In the genomic region with DNA sequence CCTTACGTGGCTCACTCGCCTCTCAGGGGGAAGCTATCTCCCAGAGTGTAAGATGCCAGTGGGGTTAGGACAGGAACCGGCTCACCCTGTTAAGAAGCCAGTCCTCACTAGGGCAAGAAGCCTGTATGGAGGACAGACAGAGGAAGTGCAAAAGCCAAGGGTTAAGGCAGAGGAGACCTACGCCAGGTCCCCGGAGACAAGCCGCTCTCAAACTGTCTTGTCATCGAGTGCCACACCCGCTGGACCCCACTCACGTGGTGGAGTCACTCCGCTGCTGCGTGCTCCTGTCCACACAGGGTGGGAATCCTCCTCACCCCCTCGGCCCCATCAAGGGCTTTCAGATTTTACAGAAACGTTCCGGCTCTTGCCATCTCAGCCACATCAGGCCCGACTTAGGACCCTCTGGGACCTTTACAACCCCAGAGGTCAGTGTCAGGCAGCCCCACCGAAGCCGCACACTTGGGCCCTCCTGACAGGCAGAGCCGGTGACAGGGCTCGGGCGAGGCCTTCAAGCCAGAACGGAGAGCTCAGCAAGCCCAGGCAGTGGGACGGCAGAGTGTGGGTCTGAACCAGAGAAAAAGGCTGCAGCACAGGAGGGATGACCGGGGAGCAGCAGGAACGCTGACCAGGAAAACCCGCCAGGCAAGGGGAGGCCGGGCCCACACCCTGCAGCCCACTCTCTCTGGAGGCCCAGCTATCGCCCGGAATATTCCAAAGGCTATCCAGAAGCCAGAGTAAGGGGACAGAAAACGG, we compare ENCODE assay signal across 12 cellular contexts.
DNase-seq lines count a peak whose midpoint lies in the region; ATAC-seq, FAIRE-seq and TF ChIP-seq lines count a peak whose summit lies in the region.
"Had no signal": no experiment of that assay in that cellular context is flagged by ENCODE, and none has a peak within 500 bp of the region (broad histone marks: within the 10 kb centered on the region; RNA-seq: fewer than 3 reads in every experiment).

No MANE protein-coding gene starts in this region.

- POLR2A ChIA-PET in MCF 10A (lab: Yijun Ruan, JAX): no interaction called here
- POLR2A ChIA-PET in activated CD4-positive, alpha-beta T cell treated with anti-CD3 and anti-CD28 coated beads for 36 hours (lab: Charles Lee): no interaction called here

- H3K27me3 ChIP-seq in skeletal muscle satellite cell (ENCODE audit: control insufficient read depth, insufficient read depth, low read length): no peaks in the 10 kb centered on the region

- peaks cover 15% of the 10 kb centered on the region for H3K4me1 Mint-ChIP-seq in MCF 10A (ENCODE audit: insufficient read depth, unreplicated experiment)
- peaks cover 16% of the 10 kb centered on the region for H3K4me1 Mint-ChIP-seq in activated CD4-positive, alpha-beta T cell treated with anti-CD3 and anti-CD28 coated beads for 36 hours

- no peaks in the 10 kb centered on the region for H3K9me3 Mint-ChIP-seq in MCF 10A (ENCODE audit: unreplicated experiment)
- no peaks in the 10 kb centered on the region for H3K9me3 Mint-ChIP-seq in activated CD4-positive, alpha-beta T cell treated with anti-CD3 and anti-CD28 coated beads for 36 hours (ENCODE audit: low read depth)
- H3K9me3 Mint-ChIP-seq: CD8-positive, alpha-beta memory T cell had no signal

- H3K4me1 ChIP-seq in skeletal muscle satellite cell (ENCODE audit: control insufficient read depth, insufficient read depth, low read length): peaks cover 56% of the 10 kb centered on the region

- H3K27ac Mint-ChIP-seq in MCF 10A (ENCODE audit: low read depth, unreplicated experiment): peak overlapping the region; percentile 19
- H3K27ac Mint-ChIP-seq in activated CD4-positive, alpha-beta T cell treated with anti-CD3 and anti-CD28 coated beads for 36 hours: no peak overlapping the region

- TF ChIP-seq CTCF in MCF 10A (IDR thresholded peaks at IDR 0.05; ENCODE audit: unreplicated experiment): no peak

- CTCF ChIA-PET in MCF 10A (lab: Yijun Ruan, JAX): interaction anchor here (0.6 to 1.2 kb wide), 2 partner anchors 17 to 527 kb away, joined by 3 read pairs; no protein-coding TSS in a partner anchor
- CTCF ChIA-PET in activated CD4-positive, alpha-beta T cell treated with anti-CD3 and anti-CD28 coated beads for 36 hours (lab: Charles Lee): no interaction called here

- H3K4me2 ChIP-seq in skeletal muscle satellite cell (ENCODE audit: low read length): peak overlapping the region; percentile 80

- no peak overlapping the region for H3K4me3 Mint-ChIP-seq in MCF 10A (ENCODE audit: unreplicated experiment)
- no peak overlapping the region for H3K4me3 Mint-ChIP-seq in activated CD4-positive, alpha-beta T cell treated with anti-CD3 and anti-CD28 coated beads for 36 hours
- H3K4me3 Mint-ChIP-seq: CD8-positive, alpha-beta memory T cell had no signal

- H3K9me3 ChIP-seq in skeletal muscle satellite cell (replicated peaks; ENCODE audit: low read length): no peaks in the 10 kb centered on the region

- peak overlapping the region; percentile 50 for H3K4me3 ChIP-seq in skeletal muscle satellite cell (ENCODE audit: low read length)

- H3K9ac ChIP-seq in skeletal muscle satellite cell (ENCODE audit: low read depth, low read length): peak overlapping the region; percentile 83

- DNase-seq in GM12891 (ENCODE audit: insufficient read length, low spot score) (no peak), MCF 10A (ENCODE audit: unreplicated experiment) (no peak), left lobe of liver (ENCODE audit: low spot score) (no peak), T1000 (lab: John Stamatoyannopoulos, UW) (no peak), NCI-H2227 treated with DMSO at 0.1 percent for 48 hours (lab: John Stamatoyannopoulos, UW) (no peak), posterior vena cava (ENCODE audit: low spot score) (no peak)
- DNase-seq in activated CD4-positive, alpha-beta T cell treated with anti-CD3 and anti-CD28 coated beads for 36 hours: no peak
- DNase-seq: CD8-positive, alpha-beta memory T cell; GOT3; NCI-H2029 had no signal

- H3K36me3 ChIP-seq in skeletal muscle satellite cell (ENCODE audit: insufficient read depth, low read length): no peaks in the 10 kb centered on the region

- no peaks in the 10 kb centered on the region for H3K27me3 Mint-ChIP-seq in MCF 10A (ENCODE audit: insufficient read depth, unreplicated experiment)
- H3K27me3 Mint-ChIP-seq in activated CD4-positive, alpha-beta T cell treated with anti-CD3 and anti-CD28 coated beads for 36 hours: no peaks in the 10 kb centered on the region
- H3K27me3 Mint-ChIP-seq: CD8-positive, alpha-beta memory T cell had no signal

- no TSS peak for BruUV-seq in MCF 10A (replicated peaks; lab: Mats Ljungman, UMichigan)

- intact Hi-C loops in MCF 10A (cut with micrococcal nuclease) (no loop called here), posterior vena cava (cut with DNase I) (loop anchor here in 1 of 2 donors (5.0 kb wide), 2 partner anchors 33 to 37 kb away; no protein-coding TSS in a partner anchor)
- intact Hi-C loops in activated CD4-positive, alpha-beta T cell treated with anti-CD3 and anti-CD28 coated beads for 36 hours (cut with DNase I, micrococcal nuclease): no loop called here

- peak; percentile 26 for FAIRE-seq in GM12891 (lab: Jason Lieb, UNC)
- FAIRE-seq: kidney had no signal

- peak; percentile 22 for ATAC-seq in left lobe of liver
- no peak for ATAC-seq in activated CD4-positive, alpha-beta T cell treated with anti-CD3 and anti-CD28 coated beads for 36 hours

- TF ChIP-seq POLR2A in GM12891 (IDR thresholded peaks at IDR 0.05; ENCODE audit: low read depth, low read length): no peak

- no peaks in the 10 kb centered on the region for H3K36me3 Mint-ChIP-seq in MCF 10A (ENCODE audit: insufficient read depth, unreplicated experiment)
- H3K36me3 Mint-ChIP-seq in activated CD4-positive, alpha-beta T cell treated with anti-CD3 and anti-CD28 coated beads for 36 hours (ENCODE audit: low read depth): no peaks in the 10 kb centered on the region

TF ChIP-seq in GM12891, 5 proteins besides CTCF, POLR2A, EP300 and RAD21:
- peak; percentile 27; the same call in 1 of the 2 replicates for TF ChIP-seq SPI1 (IDR thresholded peaks at IDR 0.05; ENCODE audit: low read depth, low read length)
- TF ChIP-seq POU2F2 (IDR thresholded peaks at IDR 0.05; ENCODE audit: low read depth, low read length): no peak
